ENCODE assay signal across 8 cellular contexts in the genomic region with DNA sequence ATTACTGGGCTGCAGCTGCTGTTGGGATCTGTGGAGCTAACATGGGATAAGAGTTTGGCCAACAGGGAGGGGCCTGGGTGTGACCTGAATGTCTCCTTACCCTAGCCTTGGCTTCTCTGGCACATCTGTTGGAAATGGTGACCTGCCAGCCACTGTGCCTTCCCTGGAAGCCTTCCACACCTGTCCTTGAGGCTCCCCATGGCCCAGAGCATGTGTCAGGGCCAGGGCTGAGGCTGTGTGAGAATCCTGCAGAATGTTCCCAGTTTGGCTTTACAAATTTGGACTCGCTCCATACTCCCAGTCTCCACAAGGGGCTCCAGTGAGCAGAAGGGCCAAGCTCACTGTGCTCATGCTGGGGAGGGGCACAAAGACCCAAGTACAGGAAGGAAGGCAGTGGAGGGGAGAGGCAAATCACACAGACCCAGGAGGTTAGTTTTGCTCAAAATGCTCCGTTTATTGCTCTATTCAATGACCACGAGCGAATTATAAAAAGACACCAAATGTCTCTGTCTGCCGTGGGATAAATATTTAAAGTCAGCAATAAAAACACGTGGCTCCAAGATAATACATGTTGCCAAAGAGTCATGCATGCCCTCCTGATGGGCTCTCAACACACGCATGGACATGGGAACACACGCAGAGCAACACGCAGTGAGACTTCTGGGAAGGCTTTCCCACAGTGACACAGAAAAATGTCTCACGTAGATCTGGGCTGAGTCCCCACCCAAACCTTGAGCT. TPM values are rescaled to one million over a fixed set of nuclear protein-coding genes. Genes with fewer than 3 reads are reported as not detected.
DNase-seq lines count a peak whose midpoint lies in the region; ATAC-seq and TF ChIP-seq lines count a peak whose summit lies in the region.

No MANE protein-coding gene starts in this region.

- H3K9me2 ChIP-seq in hepatocyte (replicated peaks; ENCODE audit: insufficient read depth): no peaks in the 10 kb centered on the region

- no peaks in the 10 kb centered on the region; the same call in 1 of the 2 replicates for H3K27me3 ChIP-seq in H7 (ENCODE audit: control insufficient read depth, insufficient read depth, low read length)
- no peaks in the 10 kb centered on the region for H3K27me3 ChIP-seq in RWPE2 (ENCODE audit: insufficient read depth, poor library complexity, severe bottlenecking)
- no peaks in the 10 kb centered on the region for H3K27me3 ChIP-seq in adrenal gland
- no peaks in the 10 kb centered on the region for H3K27me3 ChIP-seq in hepatocyte

- DNase-seq in Daoy (ENCODE audit: low read depth): peak; percentile 48
- peak; percentile 93 for DNase-seq in H7
- no peak for DNase-seq in RWPE2 (ENCODE audit: low spot score)
- DNase-seq in adrenal gland: peak in 6 of 7 donors; percentile 33 to 52 (median 42)
- DNase-seq in hepatocyte (ENCODE audit: low spot score): peak; percentile 61
- peak; percentile 37 to 55 for DNase-seq in stimulated activated CD4-positive, alpha-beta T cell treated with anti-CD3 and anti-CD28 coated beads, Interleukin-2, amount 100 ng/mL, for 48 hours
- DNase-seq in NCI-H187 (lab: John Stamatoyannopoulos, UW): no peak
- DNase-seq in NCI-H1048 (lab: John Stamatoyannopoulos, UW): no peak

- H3K4me1 ChIP-seq in RWPE2 (ENCODE audit: insufficient read depth, poor library complexity, severe bottlenecking) (no peaks in the 10 kb centered on the region), adrenal gland (replicated peaks in 1 of 2) (no peaks in the 10 kb centered on the region), hepatocyte (ENCODE audit: insufficient read depth) (no peaks in the 10 kb centered on the region)

- WGBS in adrenal gland, 4 donors: 55 to 67% (median 56%) methylated on average over 10 of the region's 10 CpGs
- WGBS in hepatocyte (ENCODE audit: low lambda C conversion rate, missing lambda C conversion rate): 58% methylated on average over 10 of the region's 10 CpGs

- no peak for TF ChIP-seq POLR2A in adrenal gland (IDR thresholded peaks at IDR 0.05)

- no peaks in the 10 kb centered on the region for H3K79me2 ChIP-seq in hepatocyte

- H3K4me2 ChIP-seq in hepatocyte: no peak overlapping the region

- peak; percentile 85 for TF ChIP-seq CTCF in RWPE2 (IDR thresholded peaks at IDR 0.05; ENCODE audit: poor library complexity, severe bottlenecking)
- peak; percentile 47 to 67 (median 60) for TF ChIP-seq CTCF in adrenal gland (IDR thresholded peaks at IDR 0.05)
- peak; percentile 64 for TF ChIP-seq CTCF in hepatocyte (IDR thresholded peaks at IDR 0.05; ENCODE audit: poor library complexity)

- 0 out of 3 replicates have a peak, but pooled peaks have one; percentile 45 for ATAC-seq in RWPE2 (ENCODE audit: low read depth)

- intact Hi-C loops in adrenal gland (cut with DNase I): loop anchor here in 1 of 2 donors (10.0 kb wide), 1 partner anchor 183 kb away; no protein-coding TSS in a partner anchor

- no peaks in the 10 kb centered on the region for H4K20me1 ChIP-seq in hepatocyte (ENCODE audit: insufficient read depth, poor library complexity, severe bottlenecking)

- H3K4me3 ChIP-seq in H7 (ENCODE audit: insufficient read depth, low read depth, low read length): no peak overlapping the region
- H3K4me3 ChIP-seq in RWPE2 (ENCODE audit: severe bottlenecking): no peak overlapping the region
- H3K4me3 ChIP-seq in adrenal gland: no peak overlapping the region
- H3K4me3 ChIP-seq in hepatocyte: no peak overlapping the region

- H2AFZ ChIP-seq in hepatocyte: no peak overlapping the region

- H3K36me3 ChIP-seq in H7 (replicated peaks; ENCODE audit: control insufficient read depth, insufficient read depth, low read length) (no peaks in the 10 kb centered on the region), RWPE2 (ENCODE audit: low read depth) (no peaks in the 10 kb centered on the region), adrenal gland (replicated peaks in 1 of 2) (no peaks in the 10 kb centered on the region), hepatocyte (replicated peaks; ENCODE audit: insufficient read depth, low read depth) (no peaks in the 10 kb centered on the region)

- H3K9me3 ChIP-seq in RWPE2 (ENCODE audit: severe bottlenecking) (no peaks in the 10 kb centered on the region), adrenal gland (replicated peaks in 1 of 3) (no peaks in the 10 kb centered on the region), hepatocyte (ENCODE audit: low read depth) (no peaks in the 10 kb centered on the region)

- H3K27ac ChIP-seq in RWPE2 (ENCODE audit: poor library complexity, severe bottlenecking) (no peak overlapping the region), adrenal gland (no peak overlapping the region), hepatocyte (no peak overlapping the region)

RNA-seq across cellular contexts. Expression of a gene that starts 1.7 kb away (rescaled TPM):
- not detected in 2 replicates for total RNA-seq in Daoy (2014; rRNA removed; shearing (Covaris generic))
- 0.07 and 0.76 TPM in 2 replicates for total RNA-seq in H7 (2014; rRNA removed; shearing (Covaris generic))
- total RNA-seq in adrenal gland (1 to 10 TPM in 3 of 8 donors, under 1 TPM in 2, not detected in 3; 0.10 to 2.0 (median 1.1) TPM), hepatocyte (0.08 TPM in 1 of 2 replicates, not detected in the other)
- polyA plus RNA-seq in adrenal gland (under 1 TPM; 0.27 to 0.97 (median 0.44) TPM), hepatocyte (0.22 TPM in 1 of 2 replicates, not detected in the other)

RNA-seq across cellular contexts. Expression of a gene that starts 29.1 kb away (rescaled TPM):
- total RNA-seq in Daoy (2014; rRNA removed; shearing (Covaris generic)): 0.40 and 0.65 TPM in 2 replicates
- total RNA-seq in H7 (2014; rRNA removed; shearing (Covaris generic)): 0.70 and 1.5 TPM in 2 replicates
- total RNA-seq in adrenal gland (10 to 100 TPM in 2 of 8 donors, 1 to 10 TPM in 6; 3.7 to 15.8 (median 8.8) TPM), hepatocyte (1.7 and 2.3 TPM in 2 replicates)
- polyA plus RNA-seq in adrenal gland (1 to 10 TPM; 1.8 to 3.2 (median 3.2) TPM), hepatocyte (5.0 and 5.2 TPM in 2 replicates)

Comparison
In these comparisons a context has a peak if more than half of its experiments do, and no peak if none do; other contexts are left out.
1. DNase-seq: peak in Daoy (single experiment), H7 (single experiment), adrenal gland (6 of 7), hepatocyte (single experiment) and stimulated activated CD4-positive, alpha-beta T cell treated with anti-CD3 and anti-CD28 coated beads, Interleukin-2, amount 100 ng/mL, for 48 hours (2 of 2); none in RWPE2 (single experiment), NCI-H187 (0 of 2) and NCI-H1048 (single experiment).
2. Peak in every context shown above with its lines, with median percentiles within 50 percentile points of each other: CTCF ChIP-seq.